ENCODE assay signal across 8 cellular contexts in genomic region chr1:6393400-6394187, GRCh38. TPM values are rescaled to one million over a fixed set of nuclear protein-coding genes. Genes with fewer than 3 reads are reported as not detected.
DNase-seq lines count a peak whose midpoint lies in the region; ATAC-seq and TF ChIP-seq lines count a peak whose summit lies in the region.

Gene ACOT7 (minus strand): TSS chr1:6393767. CDS start chr1:6393399, 368 bp downstream.

- H3K4me1 ChIP-seq in HAP-1 (peaks cover 15% of the 10 kb centered on the region), testis (peaks cover 6% of the 10 kb centered on the region)

- H3K4me1 Mint-ChIP-seq in activated naive CD4-positive, alpha-beta T cell treated with anti-CD3 and anti-CD28 coated beads for 36 hours (ENCODE audit: low read depth), result peaks cover 21% of the 10 kb centered on the region

- 0 to 1% methylated on average over 26 to 65 of the region's 87 CpGs for WGBS in testis, 2 donors

- TF ChIP-seq POLR2A in testis (IDR thresholded peaks at IDR 0.05), result no peak

- CTCF ChIA-PET in activated naive CD4-positive, alpha-beta T cell treated with anti-CD3 and anti-CD28 coated beads for 36 hours (lab: Charles Lee), result interaction anchor here (0.9 to 5.2 kb wide), 9 partner anchors 11 to 155 kb away, joined by 3 to 31 read pairs (median 5); no protein-coding TSS in a partner anchor

- DNase-seq in GM03348 (ENCODE audit: low spot score), result peak; percentile 99
- DNase-seq in HAP-1 (ENCODE audit: low spot score in 2 of 2), result peak; percentile 83 to 93
- DNase-seq in MG63, result peak; percentile 88
- peak; percentile 81 for DNase-seq in SK-N-DZ (ENCODE audit: low spot score)
- DNase-seq in activated naive CD4-positive, alpha-beta T cell treated with anti-CD3 and anti-CD28 coated beads for 36 hours, result peak; percentile 94
- peak; percentile 96 for DNase-seq in germinal center (ENCODE audit: low spot score)
- peak; percentile 48 for DNase-seq in omental fat pad (ENCODE audit: low spot score)
- DNase-seq in testis, result peak; percentile 94

- H3K4me3 ChIP-seq in HAP-1 (peak within 1 kb of the TSS; percentile 60), MG63 (peak within 1 kb of the TSS; percentile 68), testis (peak within 1 kb of the TSS; percentile 74 to 75)

- H3K27ac Mint-ChIP-seq in activated naive CD4-positive, alpha-beta T cell treated with anti-CD3 and anti-CD28 coated beads for 36 hours, result peak within 1 kb of the TSS; percentile 84

- TF ChIP-seq CTCF in omental fat pad (IDR thresholded peaks at IDR 0.05) (no peak), testis (IDR thresholded peaks at IDR 0.05) (no peak)

- H3K27me3 Mint-ChIP-seq in activated naive CD4-positive, alpha-beta T cell treated with anti-CD3 and anti-CD28 coated beads for 36 hours (ENCODE audit: low read depth), result no peaks in the 10 kb centered on the region

- intact Hi-C loops in activated naive CD4-positive, alpha-beta T cell treated with anti-CD3 and anti-CD28 coated beads for 36 hours (cut with micrococcal nuclease), result loop anchor here (1.0 to 2.0 kb wide), 6 partner anchors 28 to 366 kb away; partner anchors contain the start of genes KLHL21 and RPL22
- intact Hi-C loops in testis (cut with DNase I; ENCODE audit: low total_unique reads), result no loop called here

- ATAC-seq in omental fat pad (ENCODE audit: low FRiP score), result peak; percentile 98

- peaks cover 4% of the 10 kb centered on the region for H3K36me3 Mint-ChIP-seq in activated naive CD4-positive, alpha-beta T cell treated with anti-CD3 and anti-CD28 coated beads for 36 hours (ENCODE audit: low read depth)

- no peaks in the 10 kb centered on the region for H3K27me3 ChIP-seq in HAP-1 (ENCODE audit: low read depth)
- H3K27me3 ChIP-seq in MG63, result no peaks in the 10 kb centered on the region
- H3K27me3 ChIP-seq in testis, result no peaks in the 10 kb centered on the region

- H3K9me3 ChIP-seq in HAP-1 (no peaks in the 10 kb centered on the region), MG63 (no peaks in the 10 kb centered on the region), testis (no peaks in the 10 kb centered on the region)

- peak within 1 kb of the TSS; percentile 81 for H3K4me3 Mint-ChIP-seq in activated naive CD4-positive, alpha-beta T cell treated with anti-CD3 and anti-CD28 coated beads for 36 hours

- H3K27ac ChIP-seq in testis, result peak within 1 kb of the TSS; percentile 95 to 98

- H3K36me3 ChIP-seq in HAP-1 (replicated peaks) (no peaks in the 10 kb centered on the region), MG63 (no peaks in the 10 kb centered on the region), testis (ENCODE audit: low read depth, missing control alignments) (no peaks in the 10 kb centered on the region)

- no peaks in the 10 kb centered on the region for H3K9me3 Mint-ChIP-seq in activated naive CD4-positive, alpha-beta T cell treated with anti-CD3 and anti-CD28 coated beads for 36 hours

- in situ Hi-C loops in HAP-1 (cut with MboI; ENCODE audit: low sequenced_read_pairs), result no loop called here

RNA-seq across cellular contexts. Expression of gene ACOT7, which starts in this region (rescaled TPM):
- 80.9 and 91.4 TPM in 2 replicates for total RNA-seq in MG63 (2014; rRNA removed; shearing (Covaris generic); ENCODE audit: low replicate concordance)
- polyA plus RNA-seq in SK-N-DZ (2014; cell fraction: cytosol; rRNA removed), result 59.5 and 63.2 TPM in 2 replicates
- polyA plus RNA-seq in SK-N-DZ (2014; cell fraction: nucleus; rRNA removed), result 28.3 and 44.8 TPM in 2 replicates
- total RNA-seq in activated naive CD4-positive, alpha-beta T cell treated with anti-CD3 and anti-CD28 coated beads for 36 hours, result 10 to 100 TPM; 74.2 to 77.6 TPM
- total RNA-seq in omental fat pad (10 to 100 TPM in 2 of 4 donors, 1 to 10 TPM in 2; 7.4 to 16.7 (median 9.2) TPM), testis (10 to 100 TPM; 50.3 to 52.5 TPM)
- 72.8 TPM for polyA plus RNA-seq in testis (ENCODE audit: insufficient read depth, low read depth, low replicate concordance)

Comparison
In these comparisons a context has a peak if more than half of its experiments do, and no peak if none do; other contexts are left out.
1. Peak in every context shown above with its lines: DNase-seq, ATAC-seq, H3K4me3 ChIP-seq and H3K27ac ChIP-seq.
2. DNase-seq: peak in every context shown above with its lines; median percentile 99 in GM03348; 96 in germinal center; 94 in activated naive CD4-positive, alpha-beta T cell treated with anti-CD3 and anti-CD28 coated beads for 36 hours; 94 in testis; 88 in HAP-1; 88 in MG63; 81 in SK-N-DZ; 48 in omental fat pad.